Comparison of ENCODE assay signal across 9 cellular contexts in genomic region chr1:169109561-169110134, GRCh38. TPM values are rescaled to one million over a fixed set of nuclear protein-coding genes. Genes with fewer than 3 reads are reported as not detected.
DNase-seq lines count a peak whose midpoint lies in the region; ATAC-seq and TF ChIP-seq lines count a peak whose summit lies in the region.
"Had no signal": no experiment of that assay in that cellular context is flagged by ENCODE, and none has a peak within 500 bp of the region (broad histone marks: within the 10 kb centered on the region; RNA-seq: fewer than 3 reads in every experiment).

No MANE protein-coding gene starts in this region.

- peaks cover 14% of the 10 kb centered on the region for H3K4me1 ChIP-seq in A673 (ENCODE audit: insufficient read depth, low read length, poor library complexity, severe bottlenecking)
- peaks cover 30% of the 10 kb centered on the region for H3K4me1 ChIP-seq in HAP-1
- peaks cover 40% of the 10 kb centered on the region for H3K4me1 ChIP-seq in mucosa of stomach (ENCODE audit: control insufficient read depth, insufficient read depth, low read length)

- H3K36me3 ChIP-seq in A673 (ENCODE audit: insufficient read depth, low read length, poor library complexity, severe bottlenecking) (no peaks in the 10 kb centered on the region), HAP-1 (replicated peaks) (peaks cover 36% of the 10 kb centered on the region), mucosa of stomach (ENCODE audit: control insufficient read depth, insufficient read depth, low read length) (no peaks in the 10 kb centered on the region)

- H3K27ac ChIP-seq in A673 (ENCODE audit: low read depth, low read length, poor library complexity, severe bottlenecking): no peak overlapping the region

- peak overlapping the region; percentile 95 for H3K9ac ChIP-seq in mucosa of stomach (ENCODE audit: low read length)

- ATAC-seq in HG02885 (IDR thresholded peaks at IDR 0.05; ENCODE audit: poor library complexity, unreplicated experiment) (no peak), GM18909 (IDR thresholded peaks at IDR 0.05; ENCODE audit: poor library complexity, unreplicated experiment) (no peak)

- POLR2A ChIA-PET in A673 (lab: Charles Lee; ENCODE audit: low non-redundant PET): no interaction called here

- TF ChIP-seq CTCF in A673 (conservative IDR thresholded peaks at IDR 0.05; ENCODE audit: low read depth, low read length) (no peak), epithelial cell of esophagus (IDR thresholded peaks at IDR 0.05; ENCODE audit: insufficient read depth, low read depth, low read length, missing control alignments) (no peak)

- H3K27me3 ChIP-seq in A673 (replicated peaks; ENCODE audit: insufficient read depth, low read depth, low read length, poor library complexity) (no peaks in the 10 kb centered on the region), HAP-1 (ENCODE audit: low read depth) (no peaks in the 10 kb centered on the region), mucosa of stomach (ENCODE audit: control insufficient read depth, insufficient read depth, low read length) (no peaks in the 10 kb centered on the region)

- intact Hi-C loops in A673 (cut with micrococcal nuclease; ENCODE audit: unreplicated experiment): loop anchor here (10.0 kb wide), 3 partner anchors 235 to 505 kb away; no protein-coding TSS in a partner anchor

- H3K9me3 ChIP-seq in A673 (ENCODE audit: low read depth, low read length, poor library complexity, severe bottlenecking) (no peaks in the 10 kb centered on the region), HAP-1 (no peaks in the 10 kb centered on the region), mucosa of stomach (ENCODE audit: control insufficient read depth, low read length) (no peaks in the 10 kb centered on the region)

- H3K4me3 ChIP-seq in A673 (ENCODE audit: low read depth, low read length, poor library complexity, severe bottlenecking) (no peak overlapping the region), HAP-1 (peak overlapping the region; percentile 91; the same call in 1 of the 2 replicates), epithelial cell of esophagus (ENCODE audit: low read length) (peak overlapping the region; percentile 18), mucosa of stomach (ENCODE audit: low read length) (peak overlapping the region; percentile 96)

- BruUV-seq in A673 (replicated peaks; lab: Mats Ljungman, UMichigan): no TSS peak

- in situ Hi-C loops in HAP-1 (cut with MboI; ENCODE audit: low sequenced_read_pairs): loop anchor here (10.0 to 25.0 kb wide), 4 partner anchors 97 to 497 kb away; partner anchors contain the start of genes BLZF1, NME7 and SLC19A2

- DNase-seq in A673 (ENCODE audit: low spot score): peak; percentile 57
- peak; percentile 65 to 69 for DNase-seq in HAP-1 (ENCODE audit: low spot score in 2 of 2)
- peak; percentile 81 to 87 for DNase-seq in SHP77 (lab: John Stamatoyannopoulos, UW)
- DNase-seq in epithelial cell of esophagus (ENCODE audit: low read depth): peak; percentile 84
- DNase-seq in effector CD4-positive, alpha-beta T cell: no peak
- DNase-seq: naive B cell had no signal

- CTCF ChIA-PET in A673 (lab: Charles Lee): interaction anchor here (0.7 kb wide), 1 partner anchor 100 kb away, joined by 3 read pairs; no protein-coding TSS in a partner anchor

RNA-seq across cellular contexts. Expression of gene ATP1B1, which starts 3.2 kb away (rescaled TPM):
- 20.2 and 23.7 TPM in 2 replicates for total RNA-seq in A673 (2021)
